In the genomic region with DNA sequence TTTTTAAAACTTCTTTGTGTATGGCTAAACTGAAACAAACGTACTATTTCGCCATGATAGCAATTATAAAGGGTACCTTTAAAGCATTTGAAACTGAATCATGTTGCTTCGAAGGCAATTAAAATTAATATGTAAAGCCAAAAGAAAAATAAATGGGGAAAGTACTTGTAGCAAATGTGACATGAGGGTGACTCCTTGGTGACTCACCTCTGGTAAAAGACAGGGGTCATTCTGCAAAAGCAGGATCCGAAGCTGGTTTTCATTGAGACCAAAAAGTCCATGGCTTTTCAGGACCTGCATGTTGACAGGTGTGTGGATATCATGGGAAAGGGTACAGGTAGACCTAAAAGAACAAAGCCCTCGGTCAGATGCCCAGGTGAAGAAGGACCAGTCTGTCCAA, we compare ENCODE assay signal across 10 cellular contexts. TPM values are rescaled to one million over a fixed set of nuclear protein-coding genes. Genes with fewer than 3 reads are reported as not detected.
A peak's percentile ranks its signal among the peaks of the same experiment; 100 is the strongest.
DNase-seq lines count a peak whose midpoint lies in the region; ATAC-seq, FAIRE-seq and TF ChIP-seq lines count a peak whose summit lies in the region.
"Had no signal": no experiment of that assay in that cellular context is flagged by ENCODE, and none has a peak within 500 bp of the region (broad histone marks: within the 10 kb centered on the region; RNA-seq: fewer than 3 reads in every experiment).

No MANE protein-coding gene starts in this region.

- CTCF ChIA-PET in H1 (lab: Charles Lee; ENCODE audit: partially characterized antibody): interaction anchor here (1.2 to 2.0 kb wide), 4 partner anchors 9 to 99 kb away, joined by 3 to 8 read pairs (median 4); a partner anchor contains a TSS

- peaks cover 3% of the 10 kb centered on the region; the same call in 1 of the 2 replicates for H3K79me1 ChIP-seq in H1 (ENCODE audit: low read depth, low read length)

- TF ChIP-seq EP300 in H1 (IDR thresholded peaks at IDR 0.05; ENCODE audit: borderline replicate concordance in 1 of 2, low read depth in 2 of 2, low read length in 2 of 2): no peak

- H2BK120ac ChIP-seq in H1 (replicated peaks; ENCODE audit: low read depth, low read length): no peak overlapping the region

- H3K9ac ChIP-seq in H1 (replicated peaks in 1 of 4; ENCODE audit: extremely low read depth in 1 of 4, low read depth in 3 of 4, low read length in 3 of 4): no peak overlapping the region
- no peak overlapping the region for H3K9ac ChIP-seq in smooth muscle cell (ENCODE audit: low read depth)

- FAIRE-seq in H1 (lab: Jason Lieb, UNC): no peak

- peaks cover 6% of the 10 kb centered on the region; the same call in 1 of the 2 replicates for H3K4me1 ChIP-seq in SJCRH30
- peaks cover 5 to 9% (median 7%) of the 10 kb centered on the region in 4 experiments; a peak in 5 of 7 replicates for H3K4me1 ChIP-seq in H1 (replicated peaks in 1 of 4; ENCODE audit: control insufficient read depth in 3 of 4, insufficient read depth in 4 of 4, low read length in 3 of 4)
- H3K4me1 ChIP-seq in smooth muscle cell (ENCODE audit: low read depth): peaks cover 5% of the 10 kb centered on the region
- H3K4me1 ChIP-seq: psoas muscle had no signal

- H4K91ac ChIP-seq in H1 (replicated peaks; ENCODE audit: insufficient read length, low read length): no peak overlapping the region

- peaks cover 10% of the 10 kb centered on the region; the same call in 1 of the 2 replicates for H3K23me2 ChIP-seq in H1 (ENCODE audit: low read depth, low read length)

- no peak overlapping the region for H3K23ac ChIP-seq in H1 (ENCODE audit: insufficient read length)

- no peak for TF ChIP-seq RAD21 in H1 (IDR thresholded peaks at IDR 0.05 in 1 of 2, conservative IDR thresholded peaks at IDR 0.05 in 1 of 2; ENCODE audit: low read depth in 2 of 2, low read length in 2 of 2)

- H4K20me1 ChIP-seq in H1 (replicated peaks in 1 of 2; ENCODE audit: control insufficient read depth in 1 of 2, insufficient read depth in 2 of 2, low read length in 2 of 2): no peaks in the 10 kb centered on the region
- peaks cover 27% of the 10 kb centered on the region for H4K20me1 ChIP-seq in smooth muscle cell (ENCODE audit: low read depth)

- TF ChIP-seq CTCF in H1 (IDR thresholded peaks at IDR 0.05; ENCODE audit: control extremely low read depth in 1 of 3, insufficient read depth in 1 of 3, low read depth in 1 of 3, low read length in 3 of 3): no peak
- no peak for TF ChIP-seq CTCF in smooth muscle cell (IDR thresholded peaks at IDR 0.05; ENCODE audit: borderline replicate concordance, insufficient read depth, poor library complexity, severe bottlenecking)

- H2BK12ac ChIP-seq in H1 (ENCODE audit: low read depth, low read length): no peak overlapping the region

- WGBS in H1 (ENCODE audit: extremely low coverage in 1 of 2, insufficient coverage in 1 of 2, insufficient read length in 1 of 2, insufficient replicate concordance in 2 of 2, low coverage in 1 of 2, low lambda C conversion rate in 2 of 2, missing lambda C conversion rate in 1 of 2), 2 experiments: 94% methylated on average over 5 of the region's 5 CpGs; no CpG with 5 or more reads in 1 of the 2 experiments
- WGBS in smooth muscle cell (ENCODE audit: low lambda C conversion rate): 85% methylated on average over 5 of the region's 5 CpGs

- H3K56ac ChIP-seq in H1 (replicated peaks; ENCODE audit: insufficient read length, low read depth, low read length): no peak overlapping the region

- H2AFZ ChIP-seq in H1 (ENCODE audit: low read length) (no peak overlapping the region), smooth muscle cell (ENCODE audit: low read depth) (no peak overlapping the region)

- H3K36me3 ChIP-seq in SJCRH30 (peaks cover 51% of the 10 kb centered on the region), H1 (ENCODE audit: control insufficient read depth in 2 of 4, insufficient read depth in 4 of 4, low read length in 3 of 4) (peaks cover 5 to 12% (median 6%) of the 10 kb centered on the region in 4 experiments; a peak in 4 of 8 replicates), smooth muscle cell (ENCODE audit: low read depth) (peaks cover 3% of the 10 kb centered on the region)

- TF ChIP-seq POLR2A in H1 (IDR thresholded peaks at IDR 0.05; ENCODE audit: control extremely low read depth in 1 of 2, low read depth in 2 of 2, low read length in 2 of 2): no peak

- H3K14ac ChIP-seq in H1 (ENCODE audit: insufficient read length): no peak overlapping the region

- H2BK15ac ChIP-seq in H1 (ENCODE audit: low read length): no peak overlapping the region

- POLR2A ChIA-PET in H1 (lab: Charles Lee; ENCODE audit: partially characterized antibody): interaction anchor here (0.9 to 1.7 kb wide), 3 partner anchors 11 to 20 kb away, joined by 3 to 4 read pairs (median 3); no protein-coding TSS in a partner anchor

- no peak overlapping the region for H4K8ac ChIP-seq in H1 (ENCODE audit: extremely low read depth, insufficient read depth, low read length)

- no peaks in the 10 kb centered on the region for H3K79me2 ChIP-seq in H1 (ENCODE audit: control insufficient read depth in 1 of 2, insufficient read depth in 2 of 2, low read length in 2 of 2)
- H3K79me2 ChIP-seq in smooth muscle cell (ENCODE audit: low read depth): peaks cover 28% of the 10 kb centered on the region

- no peak overlapping the region for H3K4ac ChIP-seq in H1 (replicated peaks; ENCODE audit: insufficient read length, low read depth, low read length)

- H4K5ac ChIP-seq in H1 (ENCODE audit: insufficient read length, low read depth, low read length): no peak overlapping the region

- peak overlapping the region; percentile 94 for H3K4me3 ChIP-seq in SJCRH30
- H3K4me3 ChIP-seq in H1 (ENCODE audit: extremely low read depth in 1 of 4, insufficient read depth in 2 of 4, low read depth in 3 of 4, low read length in 4 of 4): peak overlapping the region in 1 of 4 experiments; percentile 77; a peak in 3 of 8 replicates
- H3K4me3 ChIP-seq in smooth muscle cell: peak overlapping the region; percentile 97

- H2BK20ac ChIP-seq in H1 (ENCODE audit: low read length): no peak overlapping the region

- H3K9me3 ChIP-seq in SJCRH30 (replicated peaks): no peaks in the 10 kb centered on the region
- H3K9me3 ChIP-seq in H1 (ENCODE audit: insufficient read depth in 2 of 2, low read depth in 1 of 2, low read length in 1 of 2): no peaks in the 10 kb centered on the region
- no peaks in the 10 kb centered on the region for H3K9me3 ChIP-seq in smooth muscle cell (replicated peaks; ENCODE audit: low read depth)
- H3K9me3 ChIP-seq: psoas muscle had no signal

- H2BK5ac ChIP-seq in H1 (ENCODE audit: low read depth, low read length): no peak overlapping the region

- H3K4me2 ChIP-seq in H1 (ENCODE audit: insufficient read depth in 1 of 2, low read depth in 2 of 2, low read length in 2 of 2): peak overlapping the region; percentile 76 to 90; a peak in 2 of 4 replicates
- peak overlapping the region; percentile 99 for H3K4me2 ChIP-seq in smooth muscle cell

- no peak overlapping the region for H3K18ac ChIP-seq in H1 (ENCODE audit: extremely low read depth, low read length)

- H2AK5ac ChIP-seq in H1 (ENCODE audit: low read depth, low read length): no peak overlapping the region

- peak; percentile 50 for DNase-seq in activated CD8-positive, alpha-beta memory T cell treated with anti-CD3 and anti-CD28 coated beads for 24 hours
- no peak for DNase-seq in activated CD8-positive, alpha-beta memory T cell treated with anti-CD3 and anti-CD28 coated beads, Interleukin-2, amount 50 U/mL, for 4 hours
- DNase-seq in SJCRH30 (no peak), H1 (ENCODE audit: low read depth in 1 of 2, low spot score in 2 of 2) (no peak), smooth muscle cell (lab: John Stamatoyannopoulos, UW; ENCODE audit: unreplicated experiment) (no peak), NCI-H345 (lab: John Stamatoyannopoulos, UW) (no peak)
- DNase-seq: psoas muscle; stimulated activated naive CD4-positive, alpha-beta T cell treated with Interleukin-2 at 50 U/mL for 16 hours had no signal

- H3K27me3 ChIP-seq in SJCRH30 (no peaks in the 10 kb centered on the region), H1 (replicated peaks in 1 of 4; ENCODE audit: control insufficient read depth in 3 of 4, extremely low read depth in 1 of 4, insufficient read depth in 3 of 4, low read length in 3 of 4) (peaks cover 0 to 2% (median 0%) of the 10 kb centered on the region in 4 experiments; a peak in 2 of 7 replicates), smooth muscle cell (ENCODE audit: low read depth) (no peaks in the 10 kb centered on the region)

- no peaks in the 10 kb centered on the region for H3F3A ChIP-seq in smooth muscle cell (ENCODE audit: low read depth)

- peak overlapping the region; percentile 91 for H3K27ac ChIP-seq in SJCRH30
- H3K27ac ChIP-seq in H1 (ENCODE audit: low read depth, low read length): no peak overlapping the region
- no peak overlapping the region for H3K27ac ChIP-seq in smooth muscle cell (ENCODE audit: low read depth)
- H3K27ac ChIP-seq: psoas muscle had no signal

- ATAC-seq in HG02759 (IDR thresholded peaks at IDR 0.05; ENCODE audit: unreplicated experiment): no peak
- ATAC-seq in HG03045 (IDR thresholded peaks at IDR 0.05; ENCODE audit: unreplicated experiment): no peak

TF ChIP-seq in H1, 55 proteins besides CTCF, POLR2A, EP300 and RAD21 (continues in another document):
- no peak for TF ChIP-seq SIRT6 (IDR thresholded peaks at IDR 0.05; ENCODE audit: low read length)

RNA-seq across cellular contexts. Expression of a gene that starts 1.5 kb away (rescaled TPM):
- total RNA-seq in SJCRH30 (2014; rRNA removed; shearing (Covaris generic)): 57.1 and 62.4 TPM in 2 replicates
- 7.0 and 7.1 TPM in 2 replicates for total RNA-seq in H1 (2021; fragmentation: NEBNext Ultra II Directional; extraction: Animal tissue kit (Norgen Biotek cat#: 25700))
- polyA plus RNA-seq in H1 (2011; rRNA removed): 5.2 and 7.1 TPM in 2 replicates
- 4.9 TPM for polyA plus RNA-seq in H1 (2011; cell fraction: cytosol; rRNA removed)
- 5.0 TPM for polyA plus RNA-seq in H1 (2011; cell fraction: nucleus; rRNA removed)
- 3.2 to 3.9 TPM (median 3.4 TPM) in 4 replicates for polyA plus RNA-seq in H1 (2012, experiment 1 of 2)
- 0.79 TPM for polyA plus RNA-seq in H1 (2012, experiment 2 of 2)
- 3.5 TPM for polyA plus RNA-seq in H1 (2013, experiment 1 of 2)
- polyA plus RNA-seq in H1 (2013, experiment 2 of 2): 3.1 TPM
- 4.3 and 6.5 TPM in 2 replicates for polyA minus RNA-seq in H1 (2011; rRNA and poly(A)+ RNA removed)
- polyA minus RNA-seq in H1 (2011; cell fraction: cytosol; rRNA and poly(A)+ RNA removed): 10.3 TPM
- polyA minus RNA-seq in H1 (2011; cell fraction: nucleus; rRNA and poly(A)+ RNA removed): 7.3 TPM
- 47.2 and 56.6 TPM in 2 replicates for total RNA-seq in smooth muscle cell
- 17.0 and 20.0 TPM in 2 replicates for polyA plus RNA-seq in smooth muscle cell

RNA-seq across cellular contexts. Expression of a gene that starts 53.1 kb away (rescaled TPM):
- total RNA-seq in SJCRH30 (2014; rRNA removed; shearing (Covaris generic)): 11.8 and 12.5 TPM in 2 replicates
- total RNA-seq in H1 (2021; fragmentation: NEBNext Ultra II Directional; extraction: Animal tissue kit (Norgen Biotek cat#: 25700)): 17.3 and 17.6 TPM in 2 replicates
- polyA plus RNA-seq in H1 (2011; rRNA removed): 6.5 and 10.2 TPM in 2 replicates
- 4.0 TPM for polyA plus RNA-seq in H1 (2011; cell fraction: cytosol; rRNA removed)
- polyA plus RNA-seq in H1 (2011; cell fraction: nucleus; rRNA removed): 13.7 TPM
- polyA plus RNA-seq in H1 (2012, experiment 1 of 2): 8.7 to 11.1 TPM (median 10.0 TPM) in 4 replicates
- 2.2 TPM for polyA plus RNA-seq in H1 (2012, experiment 2 of 2)
- 11.7 TPM for polyA plus RNA-seq in H1 (2013, experiment 1 of 2)
- polyA plus RNA-seq in H1 (2013, experiment 2 of 2): 11.5 TPM
- polyA minus RNA-seq in H1 (2011; rRNA and poly(A)+ RNA removed): 14.8 and 17.9 TPM in 2 replicates
- polyA minus RNA-seq in H1 (2011; cell fraction: cytosol; rRNA and poly(A)+ RNA removed): 9.4 TPM
- 19.8 TPM for polyA minus RNA-seq in H1 (2011; cell fraction: nucleus; rRNA and poly(A)+ RNA removed)
- total RNA-seq in smooth muscle cell: 7.1 TPM in 2 replicates
- polyA plus RNA-seq in smooth muscle cell: 4.1 and 5.9 TPM in 2 replicates
